ENCODE assay signal across 1 cellular context in genomic region chr12:91098942-91099341, GRCh38.
TF ChIP-seq lines count a peak whose summit lies in the region.

No MANE protein-coding gene starts in this region.

TF ChIP-seq in A549, 52 proteins besides CTCF, POLR2A, EP300 and RAD21 (continued from another document):
- no peak for TF ChIP-seq USF2 (IDR thresholded peaks at IDR 0.05)
- no peak for TF ChIP-seq SMC3 (IDR thresholded peaks at IDR 0.05)
- TF ChIP-seq CEBPB (IDR thresholded peaks at IDR 0.05), result no peak
- TF ChIP-seq TFCP2L1 (CRISPR knock-in tag; IDR thresholded peaks at IDR 0.05), result no peak
- TF ChIP-seq MAZ (IDR thresholded peaks at IDR 0.05; ENCODE audit: borderline replicate concordance, low read depth, low read length), result no peak
- TF ChIP-seq BHLHE40 (IDR thresholded peaks at IDR 0.05; ENCODE audit: low read depth, low read length), result no peak
- no peak for TF ChIP-seq ZFP36 (IDR thresholded peaks at IDR 0.05; ENCODE audit: borderline replicate concordance, partially characterized antibody)
- TF ChIP-seq JUN (IDR thresholded peaks at IDR 0.05), result no peak
- TF ChIP-seq NPAS2 (CRISPR knock-in tag; IDR thresholded peaks at IDR 0.05; ENCODE audit: borderline replicate concordance), result no peak
- no peak for TF ChIP-seq ZC3H11A (IDR thresholded peaks at IDR 0.05)
TF ChIP-seq in A549: peak in this region for 0.
